In genomic region chr14:63543826-63544320, GRCh38 we compare ENCODE assay signal across 8 cellular contexts. TPM values are rescaled to one million over a fixed set of nuclear protein-coding genes. Genes with fewer than 3 reads are reported as not detected.
DNase-seq lines count a peak whose midpoint lies in the region; ATAC-seq, FAIRE-seq and TF ChIP-seq lines count a peak whose summit lies in the region.

No MANE protein-coding gene starts in this region.

- no peaks in the 10 kb centered on the region for H3K9me3 ChIP-seq in HEK293 (ENCODE audit: control insufficient read depth, insufficient read depth, low read depth, low read length)
- H3K9me3 ChIP-seq in endothelial cell of umbilical vein (replicated peaks; ENCODE audit: control insufficient read depth, insufficient read depth, low read length) = no peaks in the 10 kb centered on the region
- no peaks in the 10 kb centered on the region for H3K9me3 ChIP-seq in neuron (ENCODE audit: low read length)

- H2AFZ ChIP-seq in endothelial cell of umbilical vein (ENCODE audit: low read depth, low read length) = peak overlapping the region; percentile 92
- peak overlapping the region; percentile 83 for H2AFZ ChIP-seq in neuron (ENCODE audit: low read depth, low read length)

- no peaks in the 10 kb centered on the region for H4K20me1 ChIP-seq in endothelial cell of umbilical vein (replicated peaks; ENCODE audit: control insufficient read depth, extremely low read depth, insufficient read depth, low read length)

- dilution Hi-C loops in endothelial cell of umbilical vein (cut with MboI; ENCODE audit: extremely low pct_ligation_motif_present, low sequenced_read_pairs) = no loop called here

- no peak; the same call in 1 of the 2 replicates for TF ChIP-seq CTCF in HEK293 (tag by site-specific recombination; IDR thresholded peaks at IDR 0.05)
- no peak for TF ChIP-seq CTCF in endothelial cell of umbilical vein (IDR thresholded peaks at IDR 0.05; ENCODE audit: extremely low read depth in 1 of 2, insufficient read depth in 1 of 2, low read depth in 1 of 2, low read length in 2 of 2)

- H3K36me3 ChIP-seq in HEK293 (ENCODE audit: control insufficient read depth in 2 of 2, insufficient read depth in 1 of 2, low read length in 2 of 2) (peaks cover 10 to 13% of the 10 kb centered on the region in 2 experiments), endothelial cell of umbilical vein (ENCODE audit: control insufficient read depth in 2 of 2, extremely low read depth in 1 of 2, insufficient read depth in 2 of 2, low read length in 2 of 2) (peaks cover 0 to 5% of the 10 kb centered on the region in 2 experiments), neuron (ENCODE audit: insufficient read depth, low read length) (peaks cover 13% of the 10 kb centered on the region)

- CTCF ChIA-PET in HEK293 (lab: Yijun Ruan, JAX) (interaction anchor here (0.6 to 0.9 kb wide), 3 partner anchors 50 to 155 kb away, joined by 3 to 6 read pairs (median 3); no protein-coding TSS in a partner anchor), endothelial cell of umbilical vein (lab: Charles Lee) (interaction anchor here (0.8 to 3.5 kb wide), 13 partner anchors 10 to 226 kb away, joined by 3 to 61 read pairs (median 8); partner anchors contain the start of gene WDR89)

- peak overlapping the region; percentile 72 for H3K27ac ChIP-seq in HEK293 (ENCODE audit: extremely low read depth, low read depth, low read length)
- peak overlapping the region; percentile 50 for H3K27ac ChIP-seq in endothelial cell of umbilical vein (ENCODE audit: insufficient read depth, low read depth, low read length)

- in situ Hi-C loops in ACHN (cut with HindIII; ENCODE audit: low pct_ligation_motif_present, low pct_unique_long_range_greater_than_20kb, low sequenced_read_pairs) = no loop called here

- H3K27me3 ChIP-seq in endothelial cell of umbilical vein (ENCODE audit: control insufficient read depth in 2 of 2, insufficient read depth in 2 of 2, low read length in 2 of 2) = no peaks in the 10 kb centered on the region
- no peaks in the 10 kb centered on the region for H3K27me3 ChIP-seq in neuron (ENCODE audit: insufficient read depth, low read length)

- intact Hi-C loops in endothelial cell of umbilical vein (cut with micrococcal nuclease) (loop anchor here (1.0 to 5.0 kb wide), 7 partner anchors 71 to 228 kb away; partner anchors contain the start of genes SGPP1 and WDR89), sciatic nerve (cut with DNase I) (loop anchor here (1.0 kb wide), 1 partner anchor 23 kb away; no protein-coding TSS in a partner anchor)

- TF ChIP-seq POLR2A in endothelial cell of umbilical vein (IDR thresholded peaks at IDR 0.05; ENCODE audit: low read depth, low read length) = no peak

- H3K9me1 ChIP-seq in endothelial cell of umbilical vein (replicated peaks; ENCODE audit: control insufficient read depth, extremely low read depth, insufficient read depth, low read length) = no peaks in the 10 kb centered on the region

- POLR2A ChIA-PET in HEK293 (lab: Yijun Ruan, JAX) = interaction anchor here (0.7 to 2.0 kb wide), 16 partner anchors 9 to 226 kb away, joined by 3 to 28 read pairs (median 4); partner anchors contain the start of gene WDR89
- POLR2A ChIA-PET in endothelial cell of umbilical vein (lab: Charles Lee) = interaction anchor here (0.9 to 1.3 kb wide), 4 partner anchors 10 to 90 kb away, joined by 3 to 5 read pairs (median 3); no protein-coding TSS in a partner anchor

- peak; percentile 15 for ATAC-seq in GM18499 (IDR thresholded peaks at IDR 0.05; ENCODE audit: insufficient read depth, unreplicated experiment)
- ATAC-seq in HG03565 (IDR thresholded peaks at IDR 0.05; ENCODE audit: unreplicated experiment) = no peak
- no peak for ATAC-seq in sciatic nerve

- peak overlapping the region; percentile 67 for H3K9ac ChIP-seq in endothelial cell of umbilical vein (replicated peaks; ENCODE audit: extremely low read depth, insufficient read depth, low read length)

- peak overlapping the region; percentile 84 for H3K4me3 ChIP-seq in HEK293 (ENCODE audit: low read depth, low read length)
- H3K4me3 ChIP-seq in endothelial cell of umbilical vein (replicated peaks in 1 of 3; ENCODE audit: insufficient read depth in 1 of 3, low read depth in 1 of 3, low read length in 3 of 3) = peak overlapping the region; percentile 65 to 91 (median 90)
- peak overlapping the region; percentile 79 for H3K4me3 ChIP-seq in neuron (ENCODE audit: low read length)

- BruUV-seq in endothelial cell of umbilical vein (replicated peaks; lab: Mats Ljungman, UMichigan) = TSS peak; percentile 89

- peak; percentile 21 for FAIRE-seq in endothelial cell of umbilical vein (lab: Jason Lieb, UNC)

- no peak for DNase-seq in endothelial cell of umbilical vein (ENCODE audit: low read depth, low spot score)
- no peak for DNase-seq in ACHN
- no peak for DNase-seq in sciatic nerve (ENCODE audit: low spot score)

- H3K4me1 ChIP-seq in HEK293 (ENCODE audit: control insufficient read depth, insufficient read depth, low read length) = no peaks in the 10 kb centered on the region; the same call in 1 of the 2 replicates
- H3K4me1 ChIP-seq in endothelial cell of umbilical vein (ENCODE audit: control insufficient read depth, extremely low read depth, insufficient read depth, low read length) = peaks cover 16% of the 10 kb centered on the region
- H3K4me1 ChIP-seq in neuron (ENCODE audit: insufficient read depth, low read length) = peaks cover 10% of the 10 kb centered on the region

- H3K4me2 ChIP-seq in endothelial cell of umbilical vein (ENCODE audit: insufficient read depth, low read length) = peak overlapping the region; percentile 95

- peaks cover 36% of the 10 kb centered on the region for H3K79me2 ChIP-seq in endothelial cell of umbilical vein (ENCODE audit: control insufficient read depth, insufficient read depth, low read length)

TF ChIP-seq in PFSK-1, 5 proteins besides CTCF, POLR2A, EP300 and RAD21 (continues in another document):
- TF ChIP-seq POLR2AphosphoS5 (IDR thresholded peaks at IDR 0.05; ENCODE audit: low read depth, low read length) (peak; percentile 0), SIN3A (IDR thresholded peaks at IDR 0.05; ENCODE audit: borderline replicate concordance, insufficient read depth, low read length) (0 out of 2 replicates have a peak, but pooled peaks have one; percentile 1)

TF ChIP-seq in endothelial cell of umbilical vein, 7 proteins besides CTCF, POLR2A, EP300 and RAD21:
- TF ChIP-seq MAX (IDR thresholded peaks at IDR 0.05; ENCODE audit: insufficient read depth, insufficient read length) (no peak), GATA2 (IDR thresholded peaks at IDR 0.05; ENCODE audit: insufficient read depth, insufficient read length, low read depth, low read length) (no peak), FOS (IDR thresholded peaks at IDR 0.05; ENCODE audit: borderline replicate concordance, insufficient read depth, low read length) (no peak), MYC (IDR thresholded peaks at IDR 0.05; ENCODE audit: low read depth, low read length) (no peak), EZH2 (IDR thresholded peaks at IDR 0.05; ENCODE audit: borderline replicate concordance, low read depth, low read length, severe bottlenecking) (no peak), JUN (IDR thresholded peaks at IDR 0.05; ENCODE audit: borderline replicate concordance, insufficient read depth, insufficient read length, low read depth) (no peak), POLR2AphosphoS5 (IDR thresholded peaks at IDR 0.05; ENCODE audit: insufficient read depth, low read depth, low read length) (no peak)

RNA-seq across cellular contexts. Expression of gene PPP2R5E, which starts 0.7 kb away (rescaled TPM):
- 24.9 TPM for polyA plus RNA-seq in PFSK-1 (2012; ENCODE audit: insufficient read length, low read depth)
- total RNA-seq in endothelial cell of umbilical vein (51.1 and 52.5 TPM in 2 replicates), sciatic nerve (37.6 TPM)
- polyA plus RNA-seq in endothelial cell of umbilical vein = 3.7 and 4.9 TPM in 2 replicates
- polyA plus RNA-seq in endothelial cell of umbilical vein (2011; cell fraction: cytosol; rRNA removed) = 9.5 and 10.2 TPM in 2 replicates
- polyA plus RNA-seq in endothelial cell of umbilical vein (2011; cell fraction: nucleus; rRNA removed) = 10.7 and 14.5 TPM in 2 replicates
- polyA plus RNA-seq in endothelial cell of umbilical vein (2012) = 19.3 and 31.2 TPM in 2 replicates
- polyA minus RNA-seq in endothelial cell of umbilical vein = 15.3 and 16.8 TPM in 2 replicates
- 20.7 TPM for polyA minus RNA-seq in endothelial cell of umbilical vein (2011; cell fraction: cytosol; rRNA and poly(A)+ RNA removed)
- 30.4 and 39.3 TPM in 2 replicates for polyA minus RNA-seq in endothelial cell of umbilical vein (2011; cell fraction: nucleus; rRNA and poly(A)+ RNA removed)
